ENCODE assay signal across 18 cellular contexts in the genomic region with DNA sequence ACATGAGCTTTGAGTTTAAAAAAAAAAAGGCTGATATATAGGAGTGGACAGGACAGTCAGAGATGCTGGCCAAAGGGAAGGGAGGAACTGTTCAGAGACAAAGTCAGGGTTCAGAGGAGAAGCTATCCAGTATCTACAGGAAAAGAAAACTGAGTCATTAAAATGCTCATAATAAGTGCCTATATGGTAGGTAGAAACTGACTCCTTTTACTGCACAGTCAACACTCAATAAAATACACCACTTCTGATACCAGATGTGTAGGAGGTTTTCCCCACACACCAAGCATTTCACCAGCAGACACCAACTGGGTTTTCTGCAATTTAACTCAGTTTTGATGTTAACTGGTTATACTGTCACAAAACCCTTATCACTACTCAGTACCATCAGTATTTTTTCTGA. TPM values are rescaled to one million over a fixed set of nuclear protein-coding genes. Genes with fewer than 3 reads are reported as not detected.
A peak's percentile ranks its signal among the peaks of the same experiment; 100 is the strongest.
DNase-seq lines count a peak whose midpoint lies in the region; ATAC-seq and TF ChIP-seq lines count a peak whose summit lies in the region.
"Had no signal": no experiment of that assay in that cellular context is flagged by ENCODE, and none has a peak within 500 bp of the region (broad histone marks: within the 10 kb centered on the region; RNA-seq: fewer than 3 reads in every experiment).

No MANE protein-coding gene starts in this region.

- H3K36me3 ChIP-seq in ascending aorta: no peaks in the 10 kb centered on the region
- H3K36me3 ChIP-seq: BLaER1, brain microvascular endothelial cell, sigmoid colon, stomach had no signal

- H3K9me3 ChIP-seq in ascending aorta: no peaks in the 10 kb centered on the region
- H3K9me3 ChIP-seq: BLaER1, sigmoid colon, stomach had no signal

- peaks cover 6 to 27% of the 10 kb centered on the region in 2 donors for H3K4me1 ChIP-seq in ascending aorta
- H3K4me1 ChIP-seq: BLaER1 had no signal

- no peaks in the 10 kb centered on the region for H3K27me3 ChIP-seq in ascending aorta
- H3K27me3 ChIP-seq: BLaER1, brain microvascular endothelial cell, sigmoid colon, stomach had no signal

- peak overlapping the region; percentile 28 to 45 for H3K27ac ChIP-seq in ascending aorta
- H3K27ac ChIP-seq: BLaER1, brain microvascular endothelial cell, sigmoid colon, stomach had no signal

- TF ChIP-seq CTCF in ascending aorta (IDR thresholded peaks at IDR 0.05): no peak

- intact Hi-C loops in ascending aorta (cut with DNase I): no loop called here

- no peak for DNase-seq in ascending aorta (ENCODE audit: low spot score in 2 of 2)
- DNase-seq in COLO829 (ENCODE audit: low spot score): no peak
- DNase-seq in NCI-H2227 treated with DMSO at 0.1 percent for 48 hours (lab: John Stamatoyannopoulos, UW): no peak
- DNase-seq: activated CD4-positive, alpha-beta T cell treated with anti-CD3 and anti-CD28 coated beads, Interleukin-2, amount 50 U/mL, for 1 hour; activated gamma-delta T cell treated with Interleukin-2 at 50 U/mL for 16 hours; brain microvascular endothelial cell; DND-41; KBM-7; NCI-H187; RPMI8226; sigmoid colon; stomach had no signal

- ATAC-seq in GM18861 (IDR thresholded peaks at IDR 0.05; ENCODE audit: unreplicated experiment) (peak; percentile 44), GM21528 (IDR thresholded peaks at IDR 0.05; ENCODE audit: low FRiP score, unreplicated experiment) (peak; percentile 50), HG03045 (IDR thresholded peaks at IDR 0.05; ENCODE audit: unreplicated experiment) (peak; percentile 54), GM19452 (IDR thresholded peaks at IDR 0.05; ENCODE audit: unreplicated experiment) (no peak)

- H3K4me3 ChIP-seq in ascending aorta: no peak overlapping the region
- H3K4me3 ChIP-seq: BLaER1, lung, sigmoid colon, stomach had no signal

RNA-seq across cellular contexts. Expression of gene FRK, which starts 32.9 kb away (rescaled TPM):
- total RNA-seq in ascending aorta: 8.4 TPM
